Comparison of ENCODE assay signal across 8 cellular contexts in genomic region chr11:45917623-45918330, GRCh38. TPM values are rescaled to one million over a fixed set of nuclear protein-coding genes. Genes with fewer than 3 reads are reported as not detected.
DNase-seq lines count a peak whose midpoint lies in the region; TF ChIP-seq lines count a peak whose summit lies in the region.

PEX16 (minus strand) TSS chr11:45917877; CDS start chr11:45917811, 66 bp downstream.

- H3K27me3 Mint-ChIP-seq in nephron (ENCODE audit: low read depth), result peaks cover 21% of the 10 kb centered on the region
- peaks cover 5% of the 10 kb centered on the region for H3K27me3 Mint-ChIP-seq in stimulated activated naive CD8-positive, alpha-beta T cell treated with anti-CD3 and anti-CD28 coated beads, Interleukin-15, Interleukin-2, amounts not matched to agents 100 ng/mL and 50 ng/mL, for 24 hours

- DNase-seq in ELF-1 (ENCODE audit: low read depth, low spot score), result peak; percentile 97
- peak; percentile 98 for DNase-seq in H7
- peak; percentile 100 for DNase-seq in M059J (ENCODE audit: low read depth)
- DNase-seq in SHP77 (lab: John Stamatoyannopoulos, UW), result peak; percentile 97 to 98
- peak; percentile 94 for DNase-seq in activated effector memory CD4-positive, alpha-beta T cell treated with Interleukin-2 at 50 U/mL for 16 hours
- DNase-seq in fibroblast of the aortic adventitia (ENCODE audit: low read depth), result peak; percentile 100

- peak within 1 kb of the TSS; percentile 91 for H3K4me3 ChIP-seq in H7 (ENCODE audit: insufficient read depth, low read depth, low read length)
- peak within 1 kb of the TSS; percentile 99 for H3K4me3 ChIP-seq in fibroblast of the aortic adventitia (ENCODE audit: low read depth, low read length)

- peaks cover 4% of the 10 kb centered on the region for H3K36me3 ChIP-seq in H7 (replicated peaks; ENCODE audit: control insufficient read depth, insufficient read depth, low read length)

- H3K27me3 ChIP-seq in H7 (ENCODE audit: control insufficient read depth, insufficient read depth, low read length), result peaks cover 7% of the 10 kb centered on the region

- H3K4me1 Mint-ChIP-seq in nephron, result peaks cover 12% of the 10 kb centered on the region
- H3K4me1 Mint-ChIP-seq in stimulated activated naive CD8-positive, alpha-beta T cell treated with anti-CD3 and anti-CD28 coated beads, Interleukin-15, Interleukin-2, amounts not matched to agents 100 ng/mL and 50 ng/mL, for 24 hours (ENCODE audit: low read depth), result peaks cover 39% of the 10 kb centered on the region

- TF ChIP-seq CTCF in fibroblast of the aortic adventitia (IDR thresholded peaks at IDR 0.05; ENCODE audit: insufficient read depth, low read length) (no peak), nephron (IDR thresholded peaks at IDR 0.05; ENCODE audit: unreplicated experiment in 3 of 3) (no peak)

- no peaks in the 10 kb centered on the region for H3K9me3 Mint-ChIP-seq in nephron
- H3K9me3 Mint-ChIP-seq in stimulated activated naive CD8-positive, alpha-beta T cell treated with anti-CD3 and anti-CD28 coated beads, Interleukin-15, Interleukin-2, amounts not matched to agents 100 ng/mL and 50 ng/mL, for 24 hours, result no peaks in the 10 kb centered on the region

- H3K36me3 Mint-ChIP-seq in nephron (ENCODE audit: low read depth), result no peaks in the 10 kb centered on the region
- H3K36me3 Mint-ChIP-seq in stimulated activated naive CD8-positive, alpha-beta T cell treated with anti-CD3 and anti-CD28 coated beads, Interleukin-15, Interleukin-2, amounts not matched to agents 100 ng/mL and 50 ng/mL, for 24 hours (ENCODE audit: low read depth), result peaks cover 6% of the 10 kb centered on the region

- peak within 1 kb of the TSS; percentile 73 to 97 (median 94) for H3K27ac Mint-ChIP-seq in nephron
- peak within 1 kb of the TSS; percentile 94 for H3K27ac Mint-ChIP-seq in stimulated activated naive CD8-positive, alpha-beta T cell treated with anti-CD3 and anti-CD28 coated beads, Interleukin-15, Interleukin-2, amounts not matched to agents 100 ng/mL and 50 ng/mL, for 24 hours

- H3K4me3 Mint-ChIP-seq in nephron, result peak within 1 kb of the TSS; percentile 89 to 97 (median 94)
- peak within 1 kb of the TSS; percentile 97 for H3K4me3 Mint-ChIP-seq in stimulated activated naive CD8-positive, alpha-beta T cell treated with anti-CD3 and anti-CD28 coated beads, Interleukin-15, Interleukin-2, amounts not matched to agents 100 ng/mL and 50 ng/mL, for 24 hours

RNA-seq across cellular contexts. Expression of gene PEX16, which starts in this region (rescaled TPM):
- 39.9 and 43.7 TPM in 2 replicates for total RNA-seq in H7 (2014; rRNA removed; shearing (Covaris generic))
- 27.5 and 38.1 TPM in 2 replicates for total RNA-seq in M059J (2014; rRNA removed; shearing (Covaris generic))
- 14.6 and 24.0 TPM in 2 replicates for total RNA-seq in fibroblast of the aortic adventitia (ENCODE audit: low replicate concordance)

Comparison
In these comparisons a context has a peak if more than half of its experiments do, and no peak if none do; other contexts are left out.
1. Peak in every context shown above with its lines: DNase-seq and H3K4me3 ChIP-seq.